ENCODE assay signal across 7 cellular contexts in genomic region chr1:224079644-224080043, GRCh38. TPM values are rescaled to one million over a fixed set of nuclear protein-coding genes. Genes with fewer than 3 reads are reported as not detected.
A peak's percentile ranks its signal among the peaks of the same experiment; 100 is the strongest.
DNase-seq lines count a peak whose midpoint lies in the region; ATAC-seq and TF ChIP-seq lines count a peak whose summit lies in the region.
"Not testable (repeated sequence)": the region's sequence is repeated elsewhere in the genome, so short reads cannot be mapped to it uniquely, and the experiment has no call there.

No MANE protein-coding gene starts in this region.

- H2AFZ ChIP-seq in GM23338 (0 out of 2 replicates have a peak overlapping the region, but pooled peaks have one; percentile 25), neural progenitor cell (replicated peaks) (peak overlapping the region; percentile 91)

- H4K20me1 ChIP-seq in GM23338 (replicated peaks; ENCODE audit: insufficient read depth); neural progenitor cell (ENCODE audit: low read depth): not testable (repeated sequence)

- not testable (repeated sequence) for H3K9me3 Mint-ChIP-seq in GM23338; MCF 10A (ENCODE audit: unreplicated experiment); neural progenitor cell

- not testable (repeated sequence) for H3F3A ChIP-seq in GM23338 (replicated peaks; ENCODE audit: low read depth); neural progenitor cell (ENCODE audit: low read depth)

- H3K27ac ChIP-seq in GM23338 (ENCODE audit: low read depth); RWPE1; neural progenitor cell: not testable (repeated sequence)
- peak overlapping the region; percentile 90 for H3K27ac ChIP-seq in epithelial cell of prostate

- not testable (repeated sequence) for H3K9me2 ChIP-seq in GM23338 (ENCODE audit: insufficient read depth)

- not testable (repeated sequence) for ATAC-seq in GM23338

- intact Hi-C loops in MCF 10A (cut with micrococcal nuclease), result not testable (repeated sequence)

- H3K4me1 Mint-ChIP-seq in GM23338; MCF 10A (ENCODE audit: insufficient read depth, unreplicated experiment): not testable (repeated sequence)
- peaks cover 12% of the 10 kb centered on the region for H3K4me1 Mint-ChIP-seq in neural progenitor cell

- not testable (repeated sequence) for H3K9me3 ChIP-seq in neural progenitor cell (ENCODE audit: low read depth)

- H3K79me2 ChIP-seq in GM23338 (replicated peaks; ENCODE audit: insufficient read depth); neural progenitor cell (ENCODE audit: low read depth): not testable (repeated sequence)

- TF ChIP-seq CTCF in GM23338 (conservative IDR thresholded peaks at IDR 0.05; ENCODE audit: low read depth in 2 of 2); RWPE1 (conservative IDR thresholded peaks at IDR 0.05; ENCODE audit: low read depth); MCF 10A (IDR thresholded peaks at IDR 0.05; ENCODE audit: unreplicated experiment); neural progenitor cell (IDR thresholded peaks at IDR 0.05): not testable (repeated sequence)

- H3K36me3 Mint-ChIP-seq in GM23338 (ENCODE audit: low read depth); MCF 10A (ENCODE audit: insufficient read depth, unreplicated experiment); neural progenitor cell: not testable (repeated sequence)

- not testable (repeated sequence) for H3K4me2 ChIP-seq in GM23338, neural progenitor cell

- not testable (repeated sequence) for H3K4me3 ChIP-seq in GM23338, neural progenitor cell

- POLR2A ChIA-PET in RWPE1 (lab: Yijun Ruan, JAX; ENCODE audit: low non-redundant PET); MCF 10A (lab: Yijun Ruan, JAX): not testable (repeated sequence)

- H3K27me3 ChIP-seq in GM23338 (ENCODE audit: insufficient read depth); neural progenitor cell: not testable (repeated sequence)

- not testable (repeated sequence) for H3K4me3 Mint-ChIP-seq in GM23338; MCF 10A (ENCODE audit: unreplicated experiment); neural progenitor cell

- DNase-seq in DMS153 (lab: John Stamatoyannopoulos, UW), result peak; percentile 7
- not testable (repeated sequence) for DNase-seq in GM23338 (ENCODE audit: low spot score); neural progenitor cell (ENCODE audit: low spot score)
- peak; percentile 48 for DNase-seq in LoVo (ENCODE audit: low spot score)
- DNase-seq in RWPE1 (ENCODE audit: low spot score), result peak; percentile 43
- peak; percentile 49 for DNase-seq in MCF 10A (ENCODE audit: unreplicated experiment)
- DNase-seq in epithelial cell of prostate (ENCODE audit: low read depth, low spot score), result peak; percentile 46

- CTCF ChIA-PET in RWPE1 (lab: Yijun Ruan, JAX), result not testable (repeated sequence)
- CTCF ChIA-PET in MCF 10A (lab: Yijun Ruan, JAX), result interaction anchor here (0.6 kb wide), 1 partner anchor 39 kb away, joined by 3 read pairs; no protein-coding TSS in a partner anchor

- H3K27me3 Mint-ChIP-seq in GM23338 (ENCODE audit: insufficient read depth, low read depth, poor library complexity); MCF 10A (ENCODE audit: insufficient read depth, unreplicated experiment); neural progenitor cell (ENCODE audit: insufficient read depth, low read depth): not testable (repeated sequence)

- not testable (repeated sequence) for BruUV-seq in MCF 10A (replicated peaks; lab: Mats Ljungman, UMichigan)

- not testable (repeated sequence) for H3K9ac ChIP-seq in neural progenitor cell

- H3K4me1 ChIP-seq in GM23338 (ENCODE audit: insufficient read depth), result peaks cover 14% of the 10 kb centered on the region; the same call in 1 of the 2 replicates
- peaks cover 10% of the 10 kb centered on the region for H3K4me1 ChIP-seq in neural progenitor cell

- not testable (repeated sequence) for H3K36me3 ChIP-seq in GM23338 (ENCODE audit: insufficient read depth); neural progenitor cell

- H3K27ac Mint-ChIP-seq in GM23338; MCF 10A (ENCODE audit: low read depth, unreplicated experiment); neural progenitor cell: not testable (repeated sequence)

RNA-seq across cellular contexts. Expression of gene FBXO28, which starts 34.3 kb away (rescaled TPM):
- 38.8 and 45.2 TPM in 2 replicates for total RNA-seq in GM23338 (2014; rRNA removed; shearing (Covaris generic))
- 16.9 and 18.1 TPM in 2 replicates for polyA plus RNA-seq in GM23338 (2016; fragmentation: Nextera tagmentation; extraction: Ambion mirVana)
- total RNA-seq in MCF 10A (2022) (97.6 and 110 TPM in 2 replicates), neural progenitor cell (ENCODE audit: low replicate concordance) (35.4 and 52.1 TPM in 2 replicates)
